ENCODE assay signal across 1 cellular context in genomic region chr21:17673261-17674020, GRCh38.
TF ChIP-seq lines count a peak whose summit lies in the region.

No MANE protein-coding gene starts in this region.

TF ChIP-seq in GM23338, 12 proteins besides CTCF, POLR2A, EP300 and RAD21 (continued from another document):
- TF ChIP-seq, protein P1, sequence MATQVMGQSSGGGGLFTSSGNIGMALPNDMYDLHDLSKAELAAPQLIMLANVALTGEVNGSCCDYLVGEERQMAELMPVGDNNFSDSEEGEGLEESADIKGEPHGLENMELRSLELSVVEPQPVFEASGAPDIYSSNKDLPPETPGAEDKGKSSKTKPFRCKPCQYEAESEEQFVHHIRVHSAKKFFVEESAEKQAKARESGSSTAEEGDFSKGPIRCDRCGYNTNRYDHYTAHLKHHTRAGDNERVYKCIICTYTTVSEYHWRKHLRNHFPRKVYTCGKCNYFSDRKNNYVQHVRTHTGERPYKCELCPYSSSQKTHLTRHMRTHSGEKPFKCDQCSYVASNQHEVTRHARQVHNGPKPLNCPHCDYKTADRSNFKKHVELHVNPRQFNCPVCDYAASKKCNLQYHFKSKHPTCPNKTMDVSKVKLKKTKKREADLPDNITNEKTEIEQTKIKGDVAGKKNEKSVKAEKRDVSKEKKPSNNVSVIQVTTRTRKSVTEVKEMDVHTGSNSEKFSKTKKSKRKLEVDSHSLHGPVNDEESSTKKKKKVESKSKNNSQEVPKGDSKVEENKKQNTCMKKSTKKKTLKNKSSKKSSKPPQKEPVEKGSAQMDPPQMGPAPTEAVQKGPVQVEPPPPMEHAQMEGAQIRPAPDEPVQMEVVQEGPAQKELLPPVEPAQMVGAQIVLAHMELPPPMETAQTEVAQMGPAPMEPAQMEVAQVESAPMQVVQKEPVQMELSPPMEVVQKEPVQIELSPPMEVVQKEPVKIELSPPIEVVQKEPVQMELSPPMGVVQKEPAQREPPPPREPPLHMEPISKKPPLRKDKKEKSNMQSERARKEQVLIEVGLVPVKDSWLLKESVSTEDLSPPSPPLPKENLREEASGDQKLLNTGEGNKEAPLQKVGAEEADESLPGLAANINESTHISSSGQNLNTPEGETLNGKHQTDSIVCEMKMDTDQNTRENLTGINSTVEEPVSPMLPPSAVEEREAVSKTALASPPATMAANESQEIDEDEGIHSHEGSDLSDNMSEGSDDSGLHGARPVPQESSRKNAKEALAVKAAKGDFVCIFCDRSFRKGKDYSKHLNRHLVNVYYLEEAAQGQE (IDR thresholded peaks at IDR 0.05; ENCODE audit: unreplicated experiment) = no peak
- TF ChIP-seq JUNB (IDR thresholded peaks at IDR 0.05; ENCODE audit: unreplicated experiment) (no peak), ZNF331 (CRISPR knock-in tag; IDR thresholded peaks at IDR 0.05; ENCODE audit: low read depth) (no peak), ZNF462 (CRISPR knock-in tag; IDR thresholded peaks at IDR 0.05) (no peak), ETS1 (IDR thresholded peaks at IDR 0.05) (no peak), EZH2phosphoT487 (IDR thresholded peaks at IDR 0.05; ENCODE audit: unreplicated experiment) (no peak)
